In genomic region chr3:18363367-18363766, GRCh38 we compare ENCODE assay signal across 16 cellular contexts.
"Had no signal": no experiment of that assay in that cellular context is flagged by ENCODE, and none has a peak within 500 bp of the region (broad histone marks: within the 10 kb centered on the region; RNA-seq: fewer than 3 reads in every experiment).

No MANE protein-coding gene starts in this region.

- H3K4me3 Mint-ChIP-seq: activated B cell treated with CpG ODN at 0.5 μM for 24 hours, neural progenitor cell, T-helper 17 cell had no signal

- H2AFZ ChIP-seq: neural progenitor cell had no signal

- DNase-seq: activated B cell treated with CpG ODN at 0.5 μM for 24 hours; activated CD8-positive, alpha-beta memory T cell treated with anti-CD3 and anti-CD28 coated beads for 24 hours; activated T-cell treated with anti-CD3 and anti-CD28 coated beads, Interleukin-2, amount 50 U/mL, for 1 hour; aorta; dermis blood vessel endothelial cell; hippocampal formation; kidney glomerular epithelial cell; ovary; SK-N-SH; stimulated activated CD4-positive, alpha-beta T cell treated with anti-CD3 and anti-CD28 coated beads, Interleukin-2, amount 100 ng/mL, for 48 hours; stomach; T-helper 17 cell had no signal

- H3K4me1 ChIP-seq: breast epithelium, neural progenitor cell had no signal

- H3K27me3 Mint-ChIP-seq: activated B cell treated with CpG ODN at 0.5 μM for 24 hours, T-helper 17 cell had no signal

- H3K4me3 ChIP-seq: breast epithelium, neural progenitor cell, ovary, stomach, thoracic aorta had no signal

- H3K4me2 ChIP-seq: neural progenitor cell, SK-N-SH had no signal

- H3K9me3 ChIP-seq: breast epithelium, ovary, SK-N-SH, stomach, thoracic aorta had no signal

- ATAC-seq: T-helper 17 cell had no signal

- H3K9me3 Mint-ChIP-seq: activated B cell treated with CpG ODN at 0.5 μM for 24 hours; activated naive CD4-positive, alpha-beta T cell treated with anti-CD3 and anti-CD28 coated beads, Interleukin-2, amount 50 U/mL, for 72 hours; neural progenitor cell had no signal

- H3K27ac ChIP-seq: breast epithelium, neural progenitor cell, ovary, stomach, thoracic aorta had no signal

- H3K9ac ChIP-seq: neural progenitor cell, SK-N-SH had no signal

- H3K4me1 Mint-ChIP-seq: activated B cell treated with CpG ODN at 0.5 μM for 24 hours had no signal

- H3K36me3 ChIP-seq: breast epithelium, neural progenitor cell, ovary had no signal

- H3K27me3 ChIP-seq: breast epithelium, neural progenitor cell, ovary, stomach had no signal

- H3K27ac Mint-ChIP-seq: activated B cell treated with CpG ODN at 0.5 μM for 24 hours, neural progenitor cell, T-helper 17 cell had no signal
